ENCODE assay signal across 8 cellular contexts in genomic region chr19:10478903-10479384, GRCh38. TPM values are rescaled to one million over a fixed set of nuclear protein-coding genes. Genes with fewer than 3 reads are reported as not detected.
DNase-seq lines count a peak whose midpoint lies in the region; ATAC-seq and TF ChIP-seq lines count a peak whose summit lies in the region.

No MANE protein-coding gene starts in this region.

- H3K9me3 ChIP-seq in lower lobe of right lung: no peaks in the 10 kb centered on the region

- H3K27me3 Mint-ChIP-seq in activated CD4-positive, alpha-beta memory T cell treated with anti-CD3 and anti-CD28 coated beads for 36 hours: no peaks in the 10 kb centered on the region

- POLR2A ChIA-PET in activated CD4-positive, alpha-beta memory T cell treated with anti-CD3 and anti-CD28 coated beads for 36 hours (lab: Charles Lee): no interaction called here

- H3K4me3 Mint-ChIP-seq in activated CD4-positive, alpha-beta memory T cell treated with anti-CD3 and anti-CD28 coated beads for 36 hours: peak overlapping the region; percentile 35

- peaks cover 8% of the 10 kb centered on the region for H3K4me1 Mint-ChIP-seq in activated CD4-positive, alpha-beta memory T cell treated with anti-CD3 and anti-CD28 coated beads for 36 hours (ENCODE audit: low read depth)

- CTCF ChIA-PET in activated CD4-positive, alpha-beta memory T cell treated with anti-CD3 and anti-CD28 coated beads for 36 hours (lab: Charles Lee): interaction anchor here (0.6 to 2.2 kb wide), 20 partner anchors 11 to 521 kb away, joined by 3 to 8 read pairs (median 4); partner anchors contain the start of gene CDC37

- intact Hi-C loops in activated CD4-positive, alpha-beta memory T cell treated with anti-CD3 and anti-CD28 coated beads for 36 hours (cut with micrococcal nuclease): loop anchor here (2.0 kb wide), 1 partner anchor 76 kb away; the partner anchor contains the start of gene CDC37
- intact Hi-C loops in dorsolateral prefrontal cortex (cut with DNase I) (loop anchor here in 1 of 2 donors (5.0 kb wide), 1 partner anchor 72 kb away; no protein-coding TSS in a partner anchor), lower lobe of right lung (cut with DNase I) (no loop called here)

- no peak overlapping the region for H3K27ac Mint-ChIP-seq in activated CD4-positive, alpha-beta memory T cell treated with anti-CD3 and anti-CD28 coated beads for 36 hours

- peak overlapping the region in 40 of 59 donors; percentile 4 to 85 (median 50) for H3K27ac ChIP-seq in dorsolateral prefrontal cortex
- H3K27ac ChIP-seq in lower lobe of right lung: no peak overlapping the region

- no peaks in the 10 kb centered on the region for H3K36me3 ChIP-seq in lower lobe of right lung

- no peaks in the 10 kb centered on the region for H3K9me3 Mint-ChIP-seq in activated CD4-positive, alpha-beta memory T cell treated with anti-CD3 and anti-CD28 coated beads for 36 hours

- peak; percentile 72 to 97 (median 88) for TF ChIP-seq CTCF in dorsolateral prefrontal cortex (IDR thresholded peaks at IDR 0.05 in 54 of 56, conservative IDR thresholded peaks at IDR 0.05 in 2 of 56; ENCODE audit: low read depth in 1 of 56, partially characterized antibody in 56 of 56)
- peak; percentile 88 for TF ChIP-seq CTCF in lower lobe of right lung (IDR thresholded peaks at IDR 0.05)

- H3K4me3 ChIP-seq in dorsolateral prefrontal cortex: peak overlapping the region; percentile 35 to 76 (median 61)
- H3K4me3 ChIP-seq in lower lobe of right lung: peak overlapping the region; percentile 53

- peaks cover 8% of the 10 kb centered on the region for H3K4me1 ChIP-seq in lower lobe of right lung

- DNase-seq in NCI-H1694 (lab: John Stamatoyannopoulos, UW) (peak; percentile 23), NCI-H1694 treated with DMSO at 0.1 percent for 48 hours (lab: John Stamatoyannopoulos, UW) (no peak), NCI-H526 (lab: John Stamatoyannopoulos, UW) (peak; percentile 72 to 86), dorsolateral prefrontal cortex (peak; percentile 91 to 98 (median 96)), lower lobe of right lung (peak; percentile 91)
- DNase-seq in activated CD4-positive, alpha-beta memory T cell treated with anti-CD3 and anti-CD28 coated beads for 36 hours: peak; percentile 93
- DNase-seq in stimulated activated CD4-positive, alpha-beta T cell treated with anti-CD3 and anti-CD28 coated beads, Interleukin-4, amount 100 ng/mL, for 4 hours: peak; percentile 84 to 91

- no peaks in the 10 kb centered on the region for H3K36me3 Mint-ChIP-seq in activated CD4-positive, alpha-beta memory T cell treated with anti-CD3 and anti-CD28 coated beads for 36 hours

- peak; percentile 94 to 96 for ATAC-seq in lower lobe of right lung
- no peak for ATAC-seq in GM18517 (IDR thresholded peaks at IDR 0.05; ENCODE audit: unreplicated experiment)

- H3K27me3 ChIP-seq in dorsolateral prefrontal cortex: no peaks in the 10 kb centered on the region
- H3K27me3 ChIP-seq in lower lobe of right lung (ENCODE audit: low read depth): no peaks in the 10 kb centered on the region

RNA-seq across cellular contexts. Expression of gene KEAP1, which starts 24.2 kb away (rescaled TPM):
- total RNA-seq in activated CD4-positive, alpha-beta memory T cell treated with anti-CD3 and anti-CD28 coated beads for 36 hours: 10 to 100 TPM; 68.0 to 71.0 TPM
- total RNA-seq in dorsolateral prefrontal cortex: 100 to 1,000 TPM in 1 of 120 experiments, 10 to 100 TPM in 119; 43.6 to 103 (median 63.7) TPM
- total RNA-seq in lower lobe of right lung: 67.5 TPM

RNA-seq across cellular contexts. Expression of gene S1PR5, which starts 38.3 kb away (rescaled TPM):
- total RNA-seq in activated CD4-positive, alpha-beta memory T cell treated with anti-CD3 and anti-CD28 coated beads for 36 hours: under 1 TPM; 0.12 to 0.40 TPM
- total RNA-seq in dorsolateral prefrontal cortex (10 to 100 TPM in 96 of 120 experiments, 1 to 10 TPM in 24; 2.0 to 89.6 (median 17.6) TPM), lower lobe of right lung (2.4 TPM)

RNA-seq across cellular contexts. Expression of gene PDE4A, which starts 58.6 kb away (rescaled TPM):
- 10 to 100 TPM; 15.7 to 17.5 TPM for total RNA-seq in activated CD4-positive, alpha-beta memory T cell treated with anti-CD3 and anti-CD28 coated beads for 36 hours
- 10 to 100 TPM; 23.3 to 88.7 (median 59.0) TPM for total RNA-seq in dorsolateral prefrontal cortex
- 35.9 TPM for total RNA-seq in lower lobe of right lung
